Comparison of ENCODE assay signal across 20 cellular contexts in the genomic region with DNA sequence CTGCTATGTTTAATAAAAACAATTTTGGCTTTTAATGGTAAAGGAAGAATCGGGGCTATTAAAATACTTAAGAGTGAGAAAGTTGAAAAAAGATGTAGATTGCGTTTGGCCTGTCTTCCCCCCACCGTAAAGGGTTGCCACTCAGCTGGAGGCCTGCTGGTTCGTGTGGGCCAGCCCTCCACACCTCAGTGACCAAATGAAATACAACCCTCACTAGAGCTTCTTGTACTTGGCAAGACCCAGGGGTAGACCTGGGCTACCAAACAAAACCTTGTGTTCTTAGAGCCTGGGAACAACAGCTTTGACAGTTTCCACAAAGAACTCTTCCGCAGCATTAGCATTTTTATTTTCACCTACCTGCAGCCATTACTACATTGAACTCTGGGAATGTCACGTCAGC.
"Had no signal": no experiment of that assay in that cellular context is flagged by ENCODE, and none has a peak within 500 bp of the region (broad histone marks: within the 10 kb centered on the region; RNA-seq: fewer than 3 reads in every experiment).

No MANE protein-coding gene starts in this region.

- H3K27me3 ChIP-seq: MG63, SJSA1 had no signal

- H3K4me3 ChIP-seq: MG63, SJSA1, SK-N-MC had no signal

- FAIRE-seq: HTR-8/SVneo, RCC 7860 had no signal

- DNase-seq: Karpas-422, KG1, MG63, NCI-H1092 treated with DMSO at 0.1 percent for 48 hours, NCI-H1436, NCI-H187, NCI-H2029, NCI-H2081 treated with DMSO at 0.1 percent for 48 hours, NCI-H2171 treated with DMSO at 0.1 percent for 48 hours, NCI-H524, NCI-H69, NCI-H774, Right ventricle myocardium superior, RPMI8226, SIG-M5 had no signal

- H3K27ac ChIP-seq: HL-60, SJSA1, SK-N-MC had no signal

- H3K9me3 ChIP-seq: MG63, SJSA1 had no signal

- H3K4me1 ChIP-seq: SJSA1 had no signal

- H3K36me3 ChIP-seq: MG63, SJSA1 had no signal
